1 cellular context compared by ENCODE assay signal in genomic region chr16:46973457-46974324, GRCh38.
A peak's percentile ranks its signal among the peaks of the same experiment; 100 is the strongest.
TF ChIP-seq lines count a peak whose summit lies in the region.

Gene DNAJA2, minus strand, starts transcription at chr16:46973674. Its CDS starts 102 bp downstream, at chr16:46973572.

TF ChIP-seq in K562, 482 proteins besides CTCF, POLR2A, EP300 and RAD21 (continued from another document and continues in another):
- TF ChIP-seq, protein P1, sequence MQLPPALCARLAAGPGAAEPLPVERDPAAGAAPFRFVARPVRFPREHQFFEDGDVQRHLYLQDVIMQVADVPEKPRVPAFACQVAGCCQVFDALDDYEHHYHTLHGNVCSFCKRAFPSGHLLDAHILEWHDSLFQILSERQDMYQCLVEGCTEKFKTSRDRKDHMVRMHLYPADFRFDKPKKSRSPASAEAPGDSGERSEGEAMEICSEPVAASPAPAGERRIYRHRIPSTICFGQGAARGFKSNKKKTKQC (CRISPR knock-in tag; IDR thresholded peaks at IDR 0.05): peak; percentile 61; the same call in 1 of the 2 replicates
- TF ChIP-seq SMAD1 (IDR thresholded peaks at IDR 0.05; ENCODE audit: low read depth, low read length, partially characterized antibody) (peak; percentile 84), ELF4 (CRISPR knock-in tag; IDR thresholded peaks at IDR 0.05) (0 out of 2 replicates have a peak, but pooled peaks have one; percentile 23), ZBTB17 (CRISPR knock-in tag; IDR thresholded peaks at IDR 0.05) (no peak), TAF9B (IDR thresholded peaks at IDR 0.05; ENCODE audit: partially characterized antibody) (peak; percentile 63), HMGN3 (IDR thresholded peaks at IDR 0.05; ENCODE audit: borderline replicate concordance, extremely low read depth, insufficient read length, low read depth, low read length) (peak; percentile 54), HLTF (IDR thresholded peaks at IDR 0.05) (no peak), ETV1 (tag; conservative IDR thresholded peaks at IDR 0.05; ENCODE audit: low read depth) (no peak), DMBX1 (CRISPR knock-in tag; IDR thresholded peaks at IDR 0.05; ENCODE audit: borderline replicate concordance) (peak; percentile 55; the same call in 1 of the 2 replicates), ATF1 (CRISPR knock-in tag; IDR thresholded peaks at IDR 0.05) (no peak), ATF1 (tag; IDR thresholded peaks at IDR 0.05) (peak; percentile 96), FUS (optimal IDR thresholded peaks at IDR 0.05; ENCODE audit: low read depth, low read length) (peak; percentile 38), RCOR1 (IDR thresholded peaks at IDR 0.05; ENCODE audit: borderline replicate concordance in 1 of 2, low read depth in 2 of 2, low read length in 2 of 2) (no peak), HCFC1 (IDR thresholded peaks at IDR 0.05; ENCODE audit: low read depth, low read length) (peak; percentile 46; the same call in 1 of the 2 replicates), RNF2 (IDR thresholded peaks at IDR 0.05) (no peak), CBFA2T3 (IDR thresholded peaks at IDR 0.05) (no peak), SP1 (CRISPR knock-in tag; IDR thresholded peaks at IDR 0.05) (peak; percentile 95), THAP12 (CRISPR knock-in tag; IDR thresholded peaks at IDR 0.05) (peak; percentile 38; the same call in 1 of the 2 replicates), PHF8 (IDR thresholded peaks at IDR 0.05; ENCODE audit: borderline replicate concordance, low read length) (peak; percentile 91), PREB (CRISPR knock-in tag; IDR thresholded peaks at IDR 0.05) (0 out of 2 replicates have a peak, but pooled peaks have one; percentile 24), GTF2B (IDR thresholded peaks at IDR 0.05; ENCODE audit: extremely low read depth, insufficient read length) (peak; percentile 15), PHF20 (IDR thresholded peaks at IDR 0.05; ENCODE audit: partially characterized antibody) (peak; percentile 88), POLR2H (tag; IDR thresholded peaks at IDR 0.05; ENCODE audit: low read depth) (peak; percentile 76; the same call in 1 of the 2 replicates), THRAP3 (IDR thresholded peaks at IDR 0.05; ENCODE audit: borderline replicate concordance) (no peak), CREM (IDR thresholded peaks at IDR 0.05; ENCODE audit: low read depth) (peak; percentile 91), NR2F6 (CRISPR knock-in tag; IDR thresholded peaks at IDR 0.05) (no peak), NFRKB (IDR thresholded peaks at IDR 0.05; ENCODE audit: low read depth) (peak; percentile 78; the same call in 1 of the 2 replicates), PML (IDR thresholded peaks at IDR 0.05; ENCODE audit: low read length) (peak; percentile 55; the same call in 1 of the 2 replicates), MYC (IDR thresholded peaks at IDR 0.05; ENCODE audit: low read depth, low read length) (peak; percentile 60; the same call in 1 of the 2 replicates), MYC (CRISPR knock-in tag; IDR thresholded peaks at IDR 0.05; ENCODE audit: borderline replicate concordance, low read depth) (0 out of 2 replicates have a peak, but pooled peaks have one; percentile 19), SPI1 (IDR thresholded peaks at IDR 0.05; ENCODE audit: borderline replicate concordance, low read depth, low read length) (0 out of 2 replicates have a peak, but pooled peaks have one; percentile 0)
- TF ChIP-seq, protein P2, sequence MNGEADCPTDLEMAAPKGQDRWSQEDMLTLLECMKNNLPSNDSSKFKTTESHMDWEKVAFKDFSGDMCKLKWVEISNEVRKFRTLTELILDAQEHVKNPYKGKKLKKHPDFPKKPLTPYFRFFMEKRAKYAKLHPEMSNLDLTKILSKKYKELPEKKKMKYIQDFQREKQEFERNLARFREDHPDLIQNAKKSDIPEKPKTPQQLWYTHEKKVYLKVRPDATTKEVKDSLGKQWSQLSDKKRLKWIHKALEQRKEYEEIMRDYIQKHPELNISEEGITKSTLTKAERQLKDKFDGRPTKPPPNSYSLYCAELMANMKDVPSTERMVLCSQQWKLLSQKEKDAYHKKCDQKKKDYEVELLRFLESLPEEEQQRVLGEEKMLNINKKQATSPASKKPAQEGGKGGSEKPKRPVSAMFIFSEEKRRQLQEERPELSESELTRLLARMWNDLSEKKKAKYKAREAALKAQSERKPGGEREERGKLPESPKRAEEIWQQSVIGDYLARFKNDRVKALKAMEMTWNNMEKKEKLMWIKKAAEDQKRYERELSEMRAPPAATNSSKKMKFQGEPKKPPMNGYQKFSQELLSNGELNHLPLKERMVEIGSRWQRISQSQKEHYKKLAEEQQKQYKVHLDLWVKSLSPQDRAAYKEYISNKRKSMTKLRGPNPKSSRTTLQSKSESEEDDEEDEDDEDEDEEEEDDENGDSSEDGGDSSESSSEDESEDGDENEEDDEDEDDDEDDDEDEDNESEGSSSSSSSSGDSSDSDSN (IDR thresholded peaks at IDR 0.05; ENCODE audit: borderline replicate concordance in 1 of 2, low read depth in 2 of 2, low read length in 2 of 2): peak in 1 of 2 experiments; percentile 74; a peak in 2 of 4 replicates
- TF ChIP-seq, protein P3, sequence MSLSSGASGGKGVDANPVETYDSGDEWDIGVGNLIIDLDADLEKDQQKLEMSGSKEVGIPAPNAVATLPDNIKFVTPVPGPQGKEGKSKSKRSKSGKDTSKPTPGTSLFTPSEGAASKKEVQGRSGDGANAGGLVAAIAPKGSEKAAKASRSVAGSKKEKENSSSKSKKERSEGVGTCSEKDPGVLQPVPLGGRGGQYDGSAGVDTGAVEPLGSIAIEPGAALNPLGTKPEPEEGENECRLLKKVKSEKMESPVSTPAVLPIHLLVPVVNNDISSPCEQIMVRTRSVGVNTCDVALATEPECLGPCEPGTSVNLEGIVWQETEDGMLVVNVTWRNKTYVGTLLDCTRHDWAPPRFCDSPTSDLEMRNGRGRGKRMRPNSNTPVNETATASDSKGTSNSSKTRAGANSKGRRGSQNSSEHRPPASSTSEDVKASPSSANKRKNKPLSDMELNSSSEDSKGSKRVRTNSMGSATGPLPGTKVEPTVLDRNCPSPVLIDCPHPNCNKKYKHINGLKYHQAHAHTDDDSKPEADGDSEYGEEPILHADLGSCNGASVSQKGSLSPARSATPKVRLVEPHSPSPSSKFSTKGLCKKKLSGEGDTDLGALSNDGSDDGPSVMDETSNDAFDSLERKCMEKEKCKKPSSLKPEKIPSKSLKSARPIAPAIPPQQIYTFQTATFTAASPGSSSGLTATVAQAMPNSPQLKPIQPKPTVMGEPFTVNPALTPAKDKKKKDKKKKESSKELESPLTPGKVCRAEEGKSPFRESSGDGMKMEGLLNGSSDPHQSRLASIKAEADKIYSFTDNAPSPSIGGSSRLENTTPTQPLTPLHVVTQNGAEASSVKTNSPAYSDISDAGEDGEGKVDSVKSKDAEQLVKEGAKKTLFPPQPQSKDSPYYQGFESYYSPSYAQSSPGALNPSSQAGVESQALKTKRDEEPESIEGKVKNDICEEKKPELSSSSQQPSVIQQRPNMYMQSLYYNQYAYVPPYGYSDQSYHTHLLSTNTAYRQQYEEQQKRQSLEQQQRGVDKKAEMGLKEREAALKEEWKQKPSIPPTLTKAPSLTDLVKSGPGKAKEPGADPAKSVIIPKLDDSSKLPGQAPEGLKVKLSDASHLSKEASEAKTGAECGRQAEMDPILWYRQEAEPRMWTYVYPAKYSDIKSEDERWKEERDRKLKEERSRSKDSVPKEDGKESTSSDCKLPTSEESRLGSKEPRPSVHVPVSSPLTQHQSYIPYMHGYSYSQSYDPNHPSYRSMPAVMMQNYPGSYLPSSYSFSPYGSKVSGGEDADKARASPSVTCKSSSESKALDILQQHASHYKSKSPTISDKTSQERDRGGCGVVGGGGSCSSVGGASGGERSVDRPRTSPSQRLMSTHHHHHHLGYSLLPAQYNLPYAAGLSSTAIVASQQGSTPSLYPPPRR (CRISPR knock-in tag; IDR thresholded peaks at IDR 0.05; ENCODE audit: borderline replicate concordance): 0 out of 2 replicates have a peak, but pooled peaks have one; percentile 36
- TF ChIP-seq, protein P4, sequence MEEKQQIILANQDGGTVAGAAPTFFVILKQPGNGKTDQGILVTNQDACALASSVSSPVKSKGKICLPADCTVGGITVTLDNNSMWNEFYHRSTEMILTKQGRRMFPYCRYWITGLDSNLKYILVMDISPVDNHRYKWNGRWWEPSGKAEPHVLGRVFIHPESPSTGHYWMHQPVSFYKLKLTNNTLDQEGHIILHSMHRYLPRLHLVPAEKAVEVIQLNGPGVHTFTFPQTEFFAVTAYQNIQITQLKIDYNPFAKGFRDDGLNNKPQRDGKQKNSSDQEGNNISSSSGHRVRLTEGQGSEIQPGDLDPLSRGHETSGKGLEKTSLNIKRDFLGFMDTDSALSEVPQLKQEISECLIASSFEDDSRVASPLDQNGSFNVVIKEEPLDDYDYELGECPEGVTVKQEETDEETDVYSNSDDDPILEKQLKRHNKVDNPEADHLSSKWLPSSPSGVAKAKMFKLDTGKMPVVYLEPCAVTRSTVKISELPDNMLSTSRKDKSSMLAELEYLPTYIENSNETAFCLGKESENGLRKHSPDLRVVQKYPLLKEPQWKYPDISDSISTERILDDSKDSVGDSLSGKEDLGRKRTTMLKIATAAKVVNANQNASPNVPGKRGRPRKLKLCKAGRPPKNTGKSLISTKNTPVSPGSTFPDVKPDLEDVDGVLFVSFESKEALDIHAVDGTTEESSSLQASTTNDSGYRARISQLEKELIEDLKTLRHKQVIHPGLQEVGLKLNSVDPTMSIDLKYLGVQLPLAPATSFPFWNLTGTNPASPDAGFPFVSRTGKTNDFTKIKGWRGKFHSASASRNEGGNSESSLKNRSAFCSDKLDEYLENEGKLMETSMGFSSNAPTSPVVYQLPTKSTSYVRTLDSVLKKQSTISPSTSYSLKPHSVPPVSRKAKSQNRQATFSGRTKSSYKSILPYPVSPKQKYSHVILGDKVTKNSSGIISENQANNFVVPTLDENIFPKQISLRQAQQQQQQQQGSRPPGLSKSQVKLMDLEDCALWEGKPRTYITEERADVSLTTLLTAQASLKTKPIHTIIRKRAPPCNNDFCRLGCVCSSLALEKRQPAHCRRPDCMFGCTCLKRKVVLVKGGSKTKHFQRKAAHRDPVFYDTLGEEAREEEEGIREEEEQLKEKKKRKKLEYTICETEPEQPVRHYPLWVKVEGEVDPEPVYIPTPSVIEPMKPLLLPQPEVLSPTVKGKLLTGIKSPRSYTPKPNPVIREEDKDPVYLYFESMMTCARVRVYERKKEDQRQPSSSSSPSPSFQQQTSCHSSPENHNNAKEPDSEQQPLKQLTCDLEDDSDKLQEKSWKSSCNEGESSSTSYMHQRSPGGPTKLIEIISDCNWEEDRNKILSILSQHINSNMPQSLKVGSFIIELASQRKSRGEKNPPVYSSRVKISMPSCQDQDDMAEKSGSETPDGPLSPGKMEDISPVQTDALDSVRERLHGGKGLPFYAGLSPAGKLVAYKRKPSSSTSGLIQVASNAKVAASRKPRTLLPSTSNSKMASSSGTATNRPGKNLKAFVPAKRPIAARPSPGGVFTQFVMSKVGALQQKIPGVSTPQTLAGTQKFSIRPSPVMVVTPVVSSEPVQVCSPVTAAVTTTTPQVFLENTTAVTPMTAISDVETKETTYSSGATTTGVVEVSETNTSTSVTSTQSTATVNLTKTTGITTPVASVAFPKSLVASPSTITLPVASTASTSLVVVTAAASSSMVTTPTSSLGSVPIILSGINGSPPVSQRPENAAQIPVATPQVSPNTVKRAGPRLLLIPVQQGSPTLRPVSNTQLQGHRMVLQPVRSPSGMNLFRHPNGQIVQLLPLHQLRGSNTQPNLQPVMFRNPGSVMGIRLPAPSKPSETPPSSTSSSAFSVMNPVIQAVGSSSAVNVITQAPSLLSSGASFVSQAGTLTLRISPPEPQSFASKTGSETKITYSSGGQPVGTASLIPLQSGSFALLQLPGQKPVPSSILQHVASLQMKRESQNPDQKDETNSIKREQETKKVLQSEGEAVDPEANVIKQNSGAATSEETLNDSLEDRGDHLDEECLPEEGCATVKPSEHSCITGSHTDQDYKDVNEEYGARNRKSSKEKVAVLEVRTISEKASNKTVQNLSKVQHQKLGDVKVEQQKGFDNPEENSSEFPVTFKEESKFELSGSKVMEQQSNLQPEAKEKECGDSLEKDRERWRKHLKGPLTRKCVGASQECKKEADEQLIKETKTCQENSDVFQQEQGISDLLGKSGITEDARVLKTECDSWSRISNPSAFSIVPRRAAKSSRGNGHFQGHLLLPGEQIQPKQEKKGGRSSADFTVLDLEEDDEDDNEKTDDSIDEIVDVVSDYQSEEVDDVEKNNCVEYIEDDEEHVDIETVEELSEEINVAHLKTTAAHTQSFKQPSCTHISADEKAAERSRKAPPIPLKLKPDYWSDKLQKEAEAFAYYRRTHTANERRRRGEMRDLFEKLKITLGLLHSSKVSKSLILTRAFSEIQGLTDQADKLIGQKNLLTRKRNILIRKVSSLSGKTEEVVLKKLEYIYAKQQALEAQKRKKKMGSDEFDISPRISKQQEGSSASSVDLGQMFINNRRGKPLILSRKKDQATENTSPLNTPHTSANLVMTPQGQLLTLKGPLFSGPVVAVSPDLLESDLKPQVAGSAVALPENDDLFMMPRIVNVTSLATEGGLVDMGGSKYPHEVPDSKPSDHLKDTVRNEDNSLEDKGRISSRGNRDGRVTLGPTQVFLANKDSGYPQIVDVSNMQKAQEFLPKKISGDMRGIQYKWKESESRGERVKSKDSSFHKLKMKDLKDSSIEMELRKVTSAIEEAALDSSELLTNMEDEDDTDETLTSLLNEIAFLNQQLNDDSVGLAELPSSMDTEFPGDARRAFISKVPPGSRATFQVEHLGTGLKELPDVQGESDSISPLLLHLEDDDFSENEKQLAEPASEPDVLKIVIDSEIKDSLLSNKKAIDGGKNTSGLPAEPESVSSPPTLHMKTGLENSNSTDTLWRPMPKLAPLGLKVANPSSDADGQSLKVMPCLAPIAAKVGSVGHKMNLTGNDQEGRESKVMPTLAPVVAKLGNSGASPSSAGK (IDR thresholded peaks at IDR 0.05): peak; percentile 99
